ENCODE assay signal across 8 cellular contexts in genomic region chr19:50025794-50026549, GRCh38. TPM values are rescaled to one million over a fixed set of nuclear protein-coding genes. Genes with fewer than 3 reads are reported as not detected.
DNase-seq lines count a peak whose midpoint lies in the region; ATAC-seq and TF ChIP-seq lines count a peak whose summit lies in the region.

Gene ZNF473 (plus strand): TSS chr19:50026005. CDS start chr19:50031083, 5,078 bp downstream.

- peak within 1 kb of the TSS; percentile 89 for H3K4me2 ChIP-seq in neural progenitor cell

- no peaks in the 10 kb centered on the region for H3K27me3 Mint-ChIP-seq in activated T-helper 17 cell treated with anti-CD3 and anti-CD28 coated beads, Interleukin-2, amount 50 U/mL, for 72 hours
- peaks cover 12% of the 10 kb centered on the region for H3K27me3 Mint-ChIP-seq in neural progenitor cell (ENCODE audit: insufficient read depth, low read depth)

- H3K36me3 Mint-ChIP-seq in activated T-helper 17 cell treated with anti-CD3 and anti-CD28 coated beads, Interleukin-2, amount 50 U/mL, for 72 hours (ENCODE audit: low read depth), result peaks cover 51% of the 10 kb centered on the region
- H3K36me3 Mint-ChIP-seq in neural progenitor cell, result peaks cover 18% of the 10 kb centered on the region

- DNase-seq in DMS153 treated with DMSO at 0.1 percent for 48 hours (lab: John Stamatoyannopoulos, UW; ENCODE audit: unreplicated experiment) (peak; percentile 99), HuH-7 (ENCODE audit: low spot score) (peak; percentile 83), RPMI8226 (peak; percentile 96), fibroblast of pulmonary artery (ENCODE audit: low read depth) (peak; percentile 96), neural progenitor cell (ENCODE audit: low spot score) (peak; percentile 96)

- H3K36me3 ChIP-seq in neural progenitor cell (no peaks in the 10 kb centered on the region), stomach smooth muscle (ENCODE audit: control insufficient read depth in 2 of 2, insufficient read depth in 2 of 2, low read length in 2 of 2) (peaks cover 6 to 9% of the 10 kb centered on the region in 2 donors)

- H3K9me3 ChIP-seq in neural progenitor cell (ENCODE audit: low read depth), result no peaks in the 10 kb centered on the region
- no peaks in the 10 kb centered on the region for H3K9me3 ChIP-seq in stomach smooth muscle (ENCODE audit: control insufficient read depth in 2 of 2, low read length in 2 of 2)

- H3K4me1 Mint-ChIP-seq in activated T-helper 17 cell treated with anti-CD3 and anti-CD28 coated beads, Interleukin-2, amount 50 U/mL, for 72 hours, result peaks cover 28% of the 10 kb centered on the region
- peaks cover 26% of the 10 kb centered on the region for H3K4me1 Mint-ChIP-seq in neural progenitor cell

- peak within 1 kb of the TSS; percentile 59 for H3K9ac ChIP-seq in neural progenitor cell
- peak within 1 kb of the TSS; percentile 93 to 95 for H3K9ac ChIP-seq in stomach smooth muscle (ENCODE audit: low read length in 2 of 2)

- peak within 1 kb of the TSS; percentile 99 for H3K4me3 ChIP-seq in fibroblast of pulmonary artery (replicated peaks; ENCODE audit: low read depth, low read length)
- H3K4me3 ChIP-seq in neural progenitor cell, result peak within 1 kb of the TSS; percentile 93
- peak within 1 kb of the TSS; percentile 98 to 99 for H3K4me3 ChIP-seq in stomach smooth muscle (ENCODE audit: low read length in 2 of 2)

- H3K4me1 ChIP-seq in neural progenitor cell, result peaks cover 8% of the 10 kb centered on the region
- H3K4me1 ChIP-seq in stomach smooth muscle (ENCODE audit: control insufficient read depth, insufficient read depth, low read length), result peaks cover 29% of the 10 kb centered on the region

- ATAC-seq in GM21515 (IDR thresholded peaks at IDR 0.05; ENCODE audit: unreplicated experiment), result peak; percentile 61
- ATAC-seq in activated T-helper 17 cell treated with anti-CD3 and anti-CD28 coated beads, Interleukin-2, amount 50 U/mL, for 72 hours (replicated peaks), result peak; percentile 82

- H3F3A ChIP-seq in neural progenitor cell (ENCODE audit: low read depth), result no peaks in the 10 kb centered on the region

- peak within 1 kb of the TSS; percentile 98 for H2AFZ ChIP-seq in neural progenitor cell (replicated peaks)

- H3K9me3 Mint-ChIP-seq in activated T-helper 17 cell treated with anti-CD3 and anti-CD28 coated beads, Interleukin-2, amount 50 U/mL, for 72 hours, result peaks cover 4% of the 10 kb centered on the region
- H3K9me3 Mint-ChIP-seq in neural progenitor cell, result no peaks in the 10 kb centered on the region

- H3K27ac ChIP-seq in neural progenitor cell (peak within 1 kb of the TSS; percentile 42), stomach smooth muscle (ENCODE audit: low read length) (peak within 1 kb of the TSS; percentile 87)

- H3K4me3 Mint-ChIP-seq in activated T-helper 17 cell treated with anti-CD3 and anti-CD28 coated beads, Interleukin-2, amount 50 U/mL, for 72 hours, result peak within 1 kb of the TSS; percentile 91
- peak within 1 kb of the TSS; percentile 96 for H3K4me3 Mint-ChIP-seq in neural progenitor cell

- peaks cover 61% of the 10 kb centered on the region for H3K79me2 ChIP-seq in neural progenitor cell (ENCODE audit: low read depth)

- peak within 1 kb of the TSS; percentile 99 for H3K27ac Mint-ChIP-seq in activated T-helper 17 cell treated with anti-CD3 and anti-CD28 coated beads, Interleukin-2, amount 50 U/mL, for 72 hours
- peak within 1 kb of the TSS; percentile 99 for H3K27ac Mint-ChIP-seq in neural progenitor cell

- H4K20me1 ChIP-seq in neural progenitor cell (ENCODE audit: low read depth), result no peaks in the 10 kb centered on the region

- no peak for TF ChIP-seq CTCF in fibroblast of pulmonary artery (IDR thresholded peaks at IDR 0.05; ENCODE audit: low read length, missing control alignments)
- no peak for TF ChIP-seq CTCF in neural progenitor cell (IDR thresholded peaks at IDR 0.05)

- H3K27me3 ChIP-seq in neural progenitor cell, result no peaks in the 10 kb centered on the region
- no peaks in the 10 kb centered on the region for H3K27me3 ChIP-seq in stomach smooth muscle (ENCODE audit: control insufficient read depth in 1 of 2, insufficient read depth in 2 of 2, low read length in 2 of 2)

RNA-seq across cellular contexts. Expression of gene ZNF473, which starts in this region (rescaled TPM):
- total RNA-seq in activated T-helper 17 cell treated with anti-CD3 and anti-CD28 coated beads, Interleukin-2, amount 50 U/mL, for 72 hours, result 10 to 100 TPM; 11.1 to 12.4 TPM
- total RNA-seq in neural progenitor cell (ENCODE audit: low replicate concordance), result 9.7 and 14.7 TPM in 2 replicates

Comparison
In these comparisons a context has a peak if more than half of its experiments do, and no peak if none do; other contexts are left out.
1. Peak in every context shown above with its lines: DNase-seq, ATAC-seq, H3K4me3 ChIP-seq and H3K27ac ChIP-seq.